ENCODE assay signal across 29 cellular contexts in the genomic region with DNA sequence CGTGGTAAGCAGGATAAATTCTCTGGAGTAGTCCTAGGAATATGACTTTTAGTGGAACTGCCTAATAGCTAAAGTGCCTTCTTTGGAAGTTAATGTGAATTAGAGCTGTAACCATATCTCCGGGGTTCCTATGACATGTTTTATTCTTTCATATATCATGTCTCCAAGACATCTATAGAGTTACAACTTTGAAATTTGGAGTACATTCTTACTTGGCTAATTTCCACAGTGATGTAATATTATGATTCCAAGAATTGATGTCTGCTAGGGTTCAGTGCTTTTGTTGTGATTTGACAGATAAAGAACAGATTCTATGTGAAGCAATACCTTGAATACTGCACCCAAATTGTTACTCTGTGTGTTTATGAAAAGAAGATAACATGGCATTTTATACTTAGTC.
"Had no signal": no experiment of that assay in that cellular context is flagged by ENCODE, and none has a peak within 500 bp of the region (broad histone marks: within the 10 kb centered on the region; RNA-seq: fewer than 3 reads in every experiment).

No MANE protein-coding gene starts in this region.

- ATAC-seq: naive thymus-derived CD4-positive, alpha-beta T cell; natural killer cell; psoas muscle; right cardiac atrium; right lobe of liver; stimulated activated memory B cell treated with anti-CD40 and anti-IgM and Interleukin-4, amounts not matched to agents 10 μg/mL and 1 μg/mL and 100 μg/mL, for 72 hours; stimulated activated naive CD8-positive, alpha-beta T cell treated with anti-CD3 and anti-CD28 coated beads, Interleukin-15, amount 100 ng/mL, for 72 hours; stimulated activated naive CD8-positive, alpha-beta T cell treated with anti-CD3 and anti-CD28 coated beads, Interleukin-15, Interleukin-2, amounts not matched to agents 100 U/mL and 50 U/mL, for 24 hours had no signal

- H3K79me2 ChIP-seq: parathyroid adenoma had no signal

- H3K4me2 ChIP-seq: neural progenitor cell, smooth muscle cell had no signal

- DNase-seq: naive thymus-derived CD4-positive, alpha-beta T cell; natural killer cell; occipital lobe; ovary; posterior cingulate gyrus; psoas muscle; right cardiac atrium; right lobe of liver; spleen; stimulated activated CD4-positive, alpha-beta T cell treated with anti-CD3 and anti-CD28 coated beads, Interleukin-12 subunit alpha, Interleukin-12 subunit beta, amount 100 ng/mL, for 4 hours; stimulated activated CD4-positive, alpha-beta T cell treated with anti-CD3 and anti-CD28 coated beads, Interleukin-1b, Interleukin-23, amount 100 ng/mL, for 48 hours; stimulated activated CD4-positive, alpha-beta T cell treated with anti-CD3 and anti-CD28 coated beads, Interleukin-4, amount 100 ng/mL, for 1 hour; stimulated activated CD4-positive, alpha-beta T cell treated with anti-CD3 and anti-CD28 coated beads, Interleukin-4, amount 100 ng/mL, for 4 hours; stimulated activated CD8-positive, alpha-beta memory T cell treated with anti-CD3 and anti-CD28 coated beads, Interleukin-4, amount 100 ng/mL, for 48 hours; stimulated activated naive CD4-positive, alpha-beta T cell; stimulated activated naive CD8-positive, alpha-beta T cell treated with anti-CD3 and anti-CD28 coated beads, Interleukin-15, amount 100 ng/mL, for 72 hours; stimulated activated naive CD8-positive, alpha-beta T cell treated with anti-CD3 and anti-CD28 coated beads, Interleukin-15, Interleukin-2, amounts not matched to agents 100 U/mL and 50 U/mL, for 24 hours; substantia nigra; testis; tibial artery; transverse colon; upper lobe of left lung had no signal

- H3K4me3 ChIP-seq: neural progenitor cell, ovary, psoas muscle, right lobe of liver, skin epidermis, smooth muscle cell, spleen, suprapubic skin, testis, tibial artery, transverse colon, upper lobe of left lung, vagina had no signal

- H3K27ac ChIP-seq: neural progenitor cell, ovary, parathyroid adenoma, psoas muscle, right lobe of liver, skin epidermis, spleen, suprapubic skin, testis, tibial artery, transverse colon, upper lobe of left lung, vagina had no signal

- H3K9ac ChIP-seq: neural progenitor cell, parathyroid adenoma had no signal

- H3K4me1 ChIP-seq: neural progenitor cell, parathyroid adenoma, psoas muscle, right lobe of liver, spleen, suprapubic skin, testis, tibial artery, transverse colon, upper lobe of left lung, vagina had no signal

- H3K36me3 ChIP-seq: neural progenitor cell, ovary, right lobe of liver, spleen, suprapubic skin, tibial artery, transverse colon, upper lobe of left lung, vagina had no signal

- H3K9me3 ChIP-seq: ovary, psoas muscle, right lobe of liver, suprapubic skin, testis, tibial artery, transverse colon, upper lobe of left lung, vagina had no signal

- H3K27me3 ChIP-seq: neural progenitor cell, ovary, right lobe of liver, spleen, suprapubic skin, testis, tibial artery, transverse colon, upper lobe of left lung, vagina had no signal

- H2AFZ ChIP-seq: neural progenitor cell, parathyroid adenoma had no signal
